ENCODE assay signal across 19 cellular contexts in genomic region chr3:49841806-49842205, GRCh38. TPM values are rescaled to one million over a fixed set of nuclear protein-coding genes. Genes with fewer than 3 reads are reported as not detected.
"Had no signal": no experiment of that assay in that cellular context is flagged by ENCODE, and none has a peak within 500 bp of the region (broad histone marks: within the 10 kb centered on the region; RNA-seq: fewer than 3 reads in every experiment).

No MANE protein-coding gene starts in this region.

- H3K27me3 Mint-ChIP-seq: activated CD4-positive, alpha-beta memory T cell treated with anti-CD3 and anti-CD28 coated beads, Interleukin-2, amount 10 ng/mL, durations not matched to agents 7 days and 5 days; activated T-cell treated with anti-CD3 and anti-CD28 coated beads, Interleukin-2, amount 50 U/mL, for 24 hours; dendritic cell treated with granulocyte-macrophage colony-stimulating factor and Interleukin-4, amounts not matched to agents 40 ng/mL and 50 ng/mL, for 4 days; progenitor cell of endocrine pancreas; T-helper 17 cell; type B pancreatic cell had no signal

- H3K27ac Mint-ChIP-seq: activated CD4-positive, alpha-beta memory T cell treated with anti-CD3 and anti-CD28 coated beads, Interleukin-2, amount 10 ng/mL, durations not matched to agents 7 days and 5 days; activated T-cell treated with anti-CD3 and anti-CD28 coated beads, Interleukin-2, amount 50 U/mL, for 24 hours; dendritic cell treated with granulocyte-macrophage colony-stimulating factor and Interleukin-4, amounts not matched to agents 40 ng/mL and 50 ng/mL, for 4 days; progenitor cell of endocrine pancreas; T-helper 17 cell; type B pancreatic cell had no signal

- H3K36me3 ChIP-seq: adrenal gland, gastrocnemius medialis had no signal

- H3K9me3 ChIP-seq: adrenal gland, gastrocnemius medialis, suprapubic skin had no signal

- DNase-seq: activated CD4-positive, alpha-beta memory T cell treated with anti-CD3 and anti-CD28 coated beads, Interleukin-2, amount 10 ng/mL, durations not matched to agents 7 days and 5 days; activated CD4-positive, alpha-beta T cell treated with anti-CD3 and anti-CD28 coated beads for 4 hours; activated naive CD4-positive, alpha-beta T cell treated with anti-CD3 and anti-CD28 coated beads, Interleukin-2, amount 50 U/mL, for 16 hours; activated T-cell treated with anti-CD3 and anti-CD28 coated beads, Interleukin-2, amount 50 U/mL, for 24 hours; adrenal gland; cerebellar nuclear complex; gastrocnemius medialis; midbrain; right cardiac atrium; stimulated activated CD4-positive, alpha-beta T cell treated with anti-CD3 and anti-CD28 coated beads, Interleukin-4, amount 100 ng/mL, for 24 hours; T-helper 17 cell had no signal

- H3K4me3 ChIP-seq: adrenal gland, gastrocnemius medialis, skin epidermis, suprapubic skin had no signal

- H3K27me3 ChIP-seq: adrenal gland, gastrocnemius medialis, suprapubic skin had no signal

- H3K4me3 Mint-ChIP-seq: activated CD4-positive, alpha-beta memory T cell treated with anti-CD3 and anti-CD28 coated beads, Interleukin-2, amount 10 ng/mL, durations not matched to agents 7 days and 5 days; activated T-cell treated with anti-CD3 and anti-CD28 coated beads, Interleukin-2, amount 50 U/mL, for 24 hours; dendritic cell treated with granulocyte-macrophage colony-stimulating factor and Interleukin-4, amounts not matched to agents 40 ng/mL and 50 ng/mL, for 4 days; T-helper 17 cell; type B pancreatic cell had no signal

- ATAC-seq: gastrocnemius medialis, right cardiac atrium, T-helper 17 cell had no signal

- H3K27ac ChIP-seq: adrenal gland, gastrocnemius medialis, skin epidermis, suprapubic skin, WERI-Rb-1 had no signal

- H3K9me3 Mint-ChIP-seq: activated CD4-positive, alpha-beta memory T cell treated with anti-CD3 and anti-CD28 coated beads, Interleukin-2, amount 10 ng/mL, durations not matched to agents 7 days and 5 days; activated T-cell treated with anti-CD3 and anti-CD28 coated beads, Interleukin-2, amount 50 U/mL, for 24 hours; dendritic cell treated with granulocyte-macrophage colony-stimulating factor and Interleukin-4, amounts not matched to agents 40 ng/mL and 50 ng/mL, for 4 days; type B pancreatic cell had no signal

RNA-seq across cellular contexts. Expression of gene CAMKV, which starts 27.9 kb away (rescaled TPM):
- total RNA-seq: activated CD4-positive, alpha-beta memory T cell treated with anti-CD3 and anti-CD28 coated beads, Interleukin-2, amount 10 ng/mL, durations not matched to agents 7 days and 5 days; gastrocnemius medialis; myocyte; right cardiac atrium had no signal
- polyA plus RNA-seq: right cardiac atrium had no signal

RNA-seq across cellular contexts. Expression of gene INKA1, which starts 38.7 kb away (rescaled TPM):
- total RNA-seq: progenitor cell of endocrine pancreas had no signal

RNA-seq across cellular contexts. Expression of gene CDHR4, which starts 42.1 kb away (rescaled TPM):
- total RNA-seq: activated CD4-positive, alpha-beta memory T cell treated with anti-CD3 and anti-CD28 coated beads, Interleukin-2, amount 10 ng/mL, durations not matched to agents 7 days and 5 days; gastrocnemius medialis; lung microvascular endothelial cell; progenitor cell of endocrine pancreas had no signal
